ENCODE assay signal across 8 cellular contexts in genomic region chr10:44975487-44976331, GRCh38. TPM values are rescaled to one million over a fixed set of nuclear protein-coding genes. Genes with fewer than 3 reads are reported as not detected.
DNase-seq lines count a peak whose midpoint lies in the region; ATAC-seq and TF ChIP-seq lines count a peak whose summit lies in the region.

No MANE protein-coding gene starts in this region.

- H3K79me2 ChIP-seq in hepatocyte = peaks cover 4% of the 10 kb centered on the region

- H3K4me1 Mint-ChIP-seq in stimulated activated naive CD8-positive, alpha-beta T cell treated with anti-CD3 and anti-CD28 coated beads, Interleukin-15, amount 100 ng/mL, for 72 hours = peaks cover 39% of the 10 kb centered on the region

- ATAC-seq in SK-N-SH treated with all-trans-retinoic acid at 6 μM for 48 hours (peak; percentile 1; the same call in 1 of the 3 replicates), GM21786 (IDR thresholded peaks at IDR 0.05; ENCODE audit: unreplicated experiment) (no peak), HG02759 (IDR thresholded peaks at IDR 0.05; ENCODE audit: unreplicated experiment) (no peak)
- ATAC-seq in stimulated activated naive CD8-positive, alpha-beta T cell treated with anti-CD3 and anti-CD28 coated beads, Interleukin-15, amount 100 ng/mL, for 72 hours = peak; percentile 4

- H3K4me3 Mint-ChIP-seq in stimulated activated naive CD8-positive, alpha-beta T cell treated with anti-CD3 and anti-CD28 coated beads, Interleukin-15, amount 100 ng/mL, for 72 hours = peak overlapping the region in 1 of 2 donors; percentile 53

- no peak overlapping the region for H3K4me3 ChIP-seq in hepatocyte

- no peaks in the 10 kb centered on the region for H3K9me3 Mint-ChIP-seq in stimulated activated naive CD8-positive, alpha-beta T cell treated with anti-CD3 and anti-CD28 coated beads, Interleukin-15, amount 100 ng/mL, for 72 hours

- DNase-seq in NCI-H1694 treated with DMSO at 0.1 percent for 48 hours (lab: John Stamatoyannopoulos, UW) = peak; percentile 9
- no peak for DNase-seq in NCI-H1694 (lab: John Stamatoyannopoulos, UW)
- peak; percentile 87 for DNase-seq in hepatocyte (ENCODE audit: low spot score)
- no peak for DNase-seq in stimulated activated naive CD8-positive, alpha-beta T cell treated with anti-CD3 and anti-CD28 coated beads, Interleukin-15, amount 100 ng/mL, for 72 hours
- no peak for DNase-seq in GM19240 (ENCODE audit: insufficient read length, low spot score)

- H4K20me1 ChIP-seq in hepatocyte (ENCODE audit: insufficient read depth, poor library complexity, severe bottlenecking) = no peaks in the 10 kb centered on the region

- TF ChIP-seq CTCF in hepatocyte (IDR thresholded peaks at IDR 0.05; ENCODE audit: poor library complexity) = no peak

- H3K4me2 ChIP-seq in hepatocyte = peak overlapping the region; percentile 92

- H3K27ac Mint-ChIP-seq in stimulated activated naive CD8-positive, alpha-beta T cell treated with anti-CD3 and anti-CD28 coated beads, Interleukin-15, amount 100 ng/mL, for 72 hours = no peak overlapping the region

- WGBS in hepatocyte (ENCODE audit: low lambda C conversion rate, missing lambda C conversion rate) = 34% methylated on average over 10 of the region's 10 CpGs

- H2AFZ ChIP-seq in hepatocyte = no peak overlapping the region

- no peaks in the 10 kb centered on the region for H3K9me3 ChIP-seq in hepatocyte (ENCODE audit: low read depth)

- H3K27me3 Mint-ChIP-seq in stimulated activated naive CD8-positive, alpha-beta T cell treated with anti-CD3 and anti-CD28 coated beads, Interleukin-15, amount 100 ng/mL, for 72 hours = no peaks in the 10 kb centered on the region

- H3K27ac ChIP-seq in hepatocyte = peak overlapping the region; percentile 45

- no peaks in the 10 kb centered on the region for H3K36me3 ChIP-seq in hepatocyte (replicated peaks; ENCODE audit: insufficient read depth, low read depth)

- H3K27me3 ChIP-seq in hepatocyte = no peaks in the 10 kb centered on the region

- no peaks in the 10 kb centered on the region for H3K9me2 ChIP-seq in hepatocyte (replicated peaks; ENCODE audit: insufficient read depth)

- peaks cover 62% of the 10 kb centered on the region for H3K4me1 ChIP-seq in hepatocyte (ENCODE audit: insufficient read depth)

TF ChIP-seq in SK-N-SH treated with all-trans-retinoic acid at 6 μM for 48 hours, 23 proteins besides CTCF, POLR2A, EP300 and RAD21:
- TF ChIP-seq RARB (CRISPR knock-in tag; IDR thresholded peaks at IDR 0.05) (no peak), ZNF8 (CRISPR knock-in tag; IDR thresholded peaks at IDR 0.05) (no peak), SNAI2 (CRISPR knock-in tag; IDR thresholded peaks at IDR 0.05) (no peak), OSR1 (CRISPR knock-in tag; IDR thresholded peaks at IDR 0.05) (no peak), GLIS3 (CRISPR knock-in tag; IDR thresholded peaks at IDR 0.05) (no peak), TOX (CRISPR knock-in tag; IDR thresholded peaks at IDR 0.05; ENCODE audit: borderline replicate concordance) (no peak), CSDC2 (CRISPR knock-in tag; IDR thresholded peaks at IDR 0.05) (no peak), ZNF565 (CRISPR knock-in tag; conservative IDR thresholded peaks at IDR 0.05; ENCODE audit: low read depth) (no peak), TCF4 (CRISPR knock-in tag; IDR thresholded peaks at IDR 0.05; ENCODE audit: borderline replicate concordance) (no peak), CSRNP3 (CRISPR knock-in tag; IDR thresholded peaks at IDR 0.05) (no peak), ISL1 (CRISPR knock-in tag; IDR thresholded peaks at IDR 0.05) (no peak), PATZ1 (CRISPR knock-in tag; IDR thresholded peaks at IDR 0.05; ENCODE audit: borderline replicate concordance) (no peak), CREB5 (CRISPR knock-in tag; IDR thresholded peaks at IDR 0.05; ENCODE audit: low read depth) (no peak), ZNF70 (CRISPR knock-in tag; IDR thresholded peaks at IDR 0.05) (no peak), ZC3H10 (CRISPR knock-in tag; IDR thresholded peaks at IDR 0.05) (no peak), PPARA (CRISPR knock-in tag; IDR thresholded peaks at IDR 0.05; ENCODE audit: borderline replicate concordance) (no peak), BACH2 (CRISPR knock-in tag; IDR thresholded peaks at IDR 0.05; ENCODE audit: borderline replicate concordance) (no peak), POU6F1 (CRISPR knock-in tag; IDR thresholded peaks at IDR 0.05; ENCODE audit: borderline replicate concordance, low read depth) (no peak), ARNTL (CRISPR knock-in tag; IDR thresholded peaks at IDR 0.05; ENCODE audit: borderline replicate concordance, low read depth) (no peak), ESRRG (CRISPR knock-in tag; IDR thresholded peaks at IDR 0.05) (no peak)

RNA-seq across cellular contexts. Expression of gene DEPP1, which starts 2.9 kb away (rescaled TPM):
- total RNA-seq in hepatocyte = 24.0 and 30.6 TPM in 2 replicates
- polyA plus RNA-seq in hepatocyte = 45.6 and 54.7 TPM in 2 replicates

RNA-seq across cellular contexts. Expression of gene RASSF4, which starts 16.1 kb away (rescaled TPM):
- 19.2 and 23.5 TPM in 2 replicates for total RNA-seq in hepatocyte
- polyA plus RNA-seq in hepatocyte = 20.1 and 26.8 TPM in 2 replicates

RNA-seq across cellular contexts. Expression of gene ZNF22, which starts 25.0 kb away (rescaled TPM):
- total RNA-seq in hepatocyte = 32.2 and 41.7 TPM in 2 replicates
- 20.5 and 25.9 TPM in 2 replicates for polyA plus RNA-seq in hepatocyte

Comparison
In these comparisons a context has a peak if more than half of its experiments do, and no peak if none do; other contexts are left out.
1. DNase-seq: peak in NCI-H1694 treated with DMSO at 0.1 percent for 48 hours (single experiment) and hepatocyte (single experiment); none in NCI-H1694 (single experiment), stimulated activated naive CD8-positive, alpha-beta T cell treated with anti-CD3 and anti-CD28 coated beads, Interleukin-15, amount 100 ng/mL, for 72 hours (0 of 2) and GM19240 (single experiment).
2. ATAC-seq: peak in SK-N-SH treated with all-trans-retinoic acid at 6 μM for 48 hours (single experiment) and stimulated activated naive CD8-positive, alpha-beta T cell treated with anti-CD3 and anti-CD28 coated beads, Interleukin-15, amount 100 ng/mL, for 72 hours (single experiment); none in GM21786 (single experiment) and HG02759 (single experiment).